Comparison of ENCODE assay signal across 8 cellular contexts in the genomic region with DNA sequence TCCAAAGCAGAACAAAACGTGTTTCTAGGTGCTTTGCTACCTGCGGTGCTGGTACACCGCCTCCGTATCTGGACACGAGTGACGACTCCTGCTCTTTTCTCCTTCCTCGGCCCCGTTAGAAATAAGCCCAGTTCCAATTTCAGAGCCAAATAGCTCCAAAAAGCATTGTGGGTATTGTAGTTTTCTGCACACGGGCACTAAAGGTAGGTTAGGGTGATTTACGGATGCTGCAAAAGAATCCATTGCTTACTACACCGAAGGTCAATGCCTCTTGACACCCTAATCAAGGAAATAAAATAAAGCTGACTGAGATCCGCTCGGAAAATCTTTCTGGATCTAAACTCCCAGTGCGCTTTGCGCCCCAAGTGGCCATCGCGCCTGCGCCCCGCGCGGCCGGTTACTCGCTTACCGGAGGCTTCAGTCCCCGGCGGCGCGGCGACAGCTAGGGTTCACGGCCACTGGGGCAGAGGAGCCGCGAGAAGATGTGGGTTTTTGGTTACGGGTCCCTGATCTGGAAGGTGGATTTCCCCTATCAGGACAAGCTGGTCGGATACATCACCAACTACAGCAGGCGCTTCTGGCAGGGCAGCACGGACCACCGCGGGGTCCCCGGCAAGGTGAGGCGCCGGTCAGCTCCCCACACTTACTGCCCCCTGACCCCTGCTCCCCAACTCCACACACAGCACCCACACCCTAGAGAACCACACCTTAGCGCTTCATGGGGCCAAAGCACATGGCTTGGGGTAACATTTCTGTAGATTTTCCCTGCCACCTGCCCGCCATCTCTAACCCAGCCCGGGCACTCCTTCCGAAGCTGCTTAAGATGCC. TPM values are rescaled to one million over a fixed set of nuclear protein-coding genes. Genes with fewer than 3 reads are reported as not detected.
DNase-seq lines count a peak whose midpoint lies in the region; ATAC-seq, FAIRE-seq and TF ChIP-seq lines count a peak whose summit lies in the region.

A gene (plus strand): TSS at position 400 of the 828 bp plus-strand sequence. CDS start 83 bp downstream, at position 483.

- TF ChIP-seq CTCF in colonic mucosa (IDR thresholded peaks at IDR 0.05) = peak; percentile 36

- ATAC-seq in HG03442 (IDR thresholded peaks at IDR 0.05; ENCODE audit: unreplicated experiment) (peak; percentile 92), left colon (peak; percentile 91)

- peak within 1 kb of the TSS; percentile 91 for H3K4me2 ChIP-seq in BLaER1

- no peaks in the 10 kb centered on the region for H4K20me1 ChIP-seq in BLaER1

- H3K36me3 ChIP-seq in BLaER1 (peaks cover 24% of the 10 kb centered on the region), colonic mucosa (peaks cover 8% of the 10 kb centered on the region)

- intact Hi-C loops in colonic mucosa (cut with DNase I) = no loop called here
- intact Hi-C loops in left colon (cut with DNase I, micrococcal nuclease) = no loop called here

- peak; percentile 48 for DNase-seq in GM19239 (ENCODE audit: insufficient read length, low spot score)
- DNase-seq in NCI-H510A treated with DMSO at 0.1 percent for 48 hours (lab: John Stamatoyannopoulos, UW) = peak; percentile 78
- DNase-seq in activated CD4-positive, alpha-beta T cell treated with anti-CD3 and anti-CD28 coated beads for 4 hours = peak; percentile 77 to 82
- peak; percentile 91 for DNase-seq in colonic mucosa
- peak; percentile 85 to 94 for DNase-seq in left colon
- DNase-seq in stimulated activated CD4-positive, alpha-beta T cell treated with anti-CD3 and anti-CD28 coated beads, Interleukin-1b, Interleukin-23, amount 100 ng/mL, for 48 hours = peak; percentile 88

- H3K9ac ChIP-seq in BLaER1 (peak within 1 kb of the TSS; percentile 93), colonic mucosa (ENCODE audit: low read depth in 2 of 2, low read length in 2 of 2) (peak within 1 kb of the TSS; percentile 53 to 61)

- H3K27me3 ChIP-seq in BLaER1 (no peaks in the 10 kb centered on the region), colonic mucosa (no peaks in the 10 kb centered on the region)

- H3K4me1 ChIP-seq in BLaER1 = peaks cover 25% of the 10 kb centered on the region
- H3K4me1 ChIP-seq in colonic mucosa = no peaks in the 10 kb centered on the region

- H3K27ac ChIP-seq in BLaER1 = peak within 1 kb of the TSS; percentile 92
- peak within 1 kb of the TSS; percentile 54 for H3K27ac ChIP-seq in colonic mucosa

- FAIRE-seq in GM19239 (lab: Jason Lieb, UNC) = peak; percentile 94

- H3K9me3 ChIP-seq in BLaER1 = no peaks in the 10 kb centered on the region
- H3K9me3 ChIP-seq in colonic mucosa = no peaks in the 10 kb centered on the region

- H3K4me3 ChIP-seq in BLaER1 = peak within 1 kb of the TSS; percentile 93
- peak within 1 kb of the TSS; percentile 67 for H3K4me3 ChIP-seq in colonic mucosa

RNA-seq across cellular contexts. Expression of the gene that starts here (rescaled TPM):
- 1 to 10 TPM; 3.2 to 9.6 TPM for total RNA-seq in colonic mucosa
- 1 to 10 TPM; 3.7 to 4.5 TPM for total RNA-seq in left colon

Comparison
In these comparisons a context has a peak if more than half of its experiments do, and no peak if none do; other contexts are left out.
1. Peak in every context shown above with its lines: DNase-seq, ATAC-seq, H3K4me3 ChIP-seq and H3K27ac ChIP-seq.